10 cellular contexts compared by ENCODE assay signal in genomic region chr7:66697451-66698438, GRCh38. TPM values are rescaled to one million over a fixed set of nuclear protein-coding genes. Genes with fewer than 3 reads are reported as not detected.
DNase-seq lines count a peak whose midpoint lies in the region; ATAC-seq, FAIRE-seq and TF ChIP-seq lines count a peak whose summit lies in the region.
"Had no signal": no experiment of that assay in that cellular context is flagged by ENCODE, and none has a peak within 500 bp of the region (broad histone marks: within the 10 kb centered on the region; RNA-seq: fewer than 3 reads in every experiment).

No MANE protein-coding gene starts in this region.

- no peak for TF ChIP-seq EP300 in A549 (IDR thresholded peaks at IDR 0.05)

- H3K4me1 ChIP-seq in A549 (no peaks in the 10 kb centered on the region), IMR-90 (ENCODE audit: control insufficient read depth, insufficient read depth, low read length) (peaks cover 7% of the 10 kb centered on the region), mesenchymal stem cell (ENCODE audit: control insufficient read depth, insufficient read depth, low read depth, low read length) (peaks cover 8% of the 10 kb centered on the region)
- H3K4me1 ChIP-seq: thyroid gland had no signal

- H2BK15ac ChIP-seq in IMR-90 (ENCODE audit: low read depth, low read length) (no peak overlapping the region), mesenchymal stem cell (ENCODE audit: low read depth, poor library complexity, severe bottlenecking) (no peak overlapping the region)

- dilution Hi-C loops in IMR-90 (cut with HindIII; ENCODE audit: low sequenced_read_pairs, unreplicated experiment): no loop called here

- no peak overlapping the region for H2AK9ac ChIP-seq in IMR-90 (replicated peaks; ENCODE audit: low read depth, low read length, poor library complexity)

- DNase-seq in A549 (ENCODE audit: low read depth in 1 of 2, low spot score in 1 of 2): no peak
- peak; percentile 65 for DNase-seq in IMR-90
- DNase-seq in dedifferentiated amniotic fluid mesenchymal stem cell (ENCODE audit: extremely low spot score): peak; percentile 44
- DNase-seq in mesenchymal stem cell: peak; percentile 14
- no peak for DNase-seq in iPS-NIHi7 (ENCODE audit: extremely low spot score)
- DNase-seq: thyroid gland had no signal

- H3K23ac ChIP-seq in IMR-90 (ENCODE audit: low read depth, low read length): no peak overlapping the region
- no peak overlapping the region for H3K23ac ChIP-seq in mesenchymal stem cell (ENCODE audit: low read length in 2 of 2)

- no peak overlapping the region for H2AK5ac ChIP-seq in IMR-90 (ENCODE audit: low read depth, low read length)
- H2AK5ac ChIP-seq in mesenchymal stem cell (ENCODE audit: low read length, severe bottlenecking): no peak overlapping the region

- H3K4ac ChIP-seq in IMR-90 (ENCODE audit: low read depth, low read length) (no peak overlapping the region), mesenchymal stem cell (ENCODE audit: low read depth in 1 of 2, low read length in 2 of 2) (no peak overlapping the region)

- intact Hi-C loops in IMR-90 (cut with micrococcal nuclease): no loop called here

- H4K5ac ChIP-seq in IMR-90 (ENCODE audit: low read depth, low read length): no peak overlapping the region

- in situ Hi-C loops in IMR-90 (cut with MboI; ENCODE audit: low sequenced_read_pairs): no loop called here

- no peak overlapping the region for H2BK20ac ChIP-seq in IMR-90 (ENCODE audit: low read depth, low read length)

- H4K91ac ChIP-seq in IMR-90 (ENCODE audit: insufficient read depth, low read depth, low read length) (no peak overlapping the region), mesenchymal stem cell (ENCODE audit: low read length) (no peak overlapping the region)

- FAIRE-seq in A549 (lab: Jason Lieb, UNC): no peak

- TF ChIP-seq RAD21 in A549 (conservative IDR thresholded peaks at IDR 0.05 in 1 of 2, IDR thresholded peaks at IDR 0.05 in 1 of 2): no peak
- TF ChIP-seq RAD21 in IMR-90 (IDR thresholded peaks at IDR 0.05; ENCODE audit: low read length): no peak

- peak overlapping the region in 1 of 2 experiments; percentile 4 for H2BK12ac ChIP-seq in mesenchymal stem cell (ENCODE audit: low read length in 2 of 2)

- ATAC-seq in A549 (peak; percentile 41 to 52; a peak in 5 of 6 replicates), IMR-90 (ENCODE audit: low read depth) (peak; percentile 77), GM18868 (IDR thresholded peaks at IDR 0.05; ENCODE audit: unreplicated experiment) (no peak), HG02970 (IDR thresholded peaks at IDR 0.05; ENCODE audit: low FRiP score, unreplicated experiment) (no peak), HG03457 (IDR thresholded peaks at IDR 0.05; ENCODE audit: unreplicated experiment) (no peak)

- 0 out of 2 replicates have a peak, but pooled peaks cover 7% of the 10 kb centered on the region for H3K9me1 ChIP-seq in IMR-90 (ENCODE audit: insufficient read depth, low read length)

- H2AFZ ChIP-seq in IMR-90 (replicated peaks; ENCODE audit: low read length, poor library complexity) (no peak overlapping the region), mesenchymal stem cell (ENCODE audit: low read depth, low read length) (no peak overlapping the region)

- H4K8ac ChIP-seq in IMR-90 (ENCODE audit: low read depth in 2 of 2, low read length in 2 of 2) (no peak overlapping the region), mesenchymal stem cell (ENCODE audit: low read length) (no peak overlapping the region)

- POLR2A ChIA-PET in A549 (lab: Yijun Ruan, JAX) (interaction anchor here (0.8 kb wide), 1 partner anchor 43 kb away, joined by 3 read pairs; the partner anchor contains the start of gene RABGEF1), IMR-90 (lab: Charles Lee; ENCODE audit: unreplicated experiment) (no interaction called here)

- no peak overlapping the region for H3K4me3 ChIP-seq in A549
- no peak overlapping the region for H3K4me3 ChIP-seq in IMR-90 (ENCODE audit: insufficient read depth, low read depth, low read length)
- H3K4me3 ChIP-seq in mesenchymal stem cell (ENCODE audit: insufficient read depth in 1 of 2, low read depth in 1 of 2, low read length in 2 of 2): peak overlapping the region in 1 of 2 experiments; percentile 40
- H3K4me3 ChIP-seq: thyroid gland had no signal

- H3K27ac ChIP-seq in A549 (no peak overlapping the region), IMR-90 (ENCODE audit: insufficient read depth, low read length) (no peak overlapping the region), mesenchymal stem cell (ENCODE audit: low read length, poor library complexity, severe bottlenecking) (no peak overlapping the region)
- H3K27ac ChIP-seq: C4-2B, thyroid gland had no signal

- H2BK5ac ChIP-seq in IMR-90 (ENCODE audit: low read depth, low read length, poor library complexity, severe bottlenecking) (no peak overlapping the region), mesenchymal stem cell (ENCODE audit: low read depth, low read length, poor library complexity, severe bottlenecking) (no peak overlapping the region)

- no peak overlapping the region for H3K4me2 ChIP-seq in A549
- H3K4me2 ChIP-seq in IMR-90 (ENCODE audit: low read depth, low read length): no peak overlapping the region
- no peak overlapping the region for H3K4me2 ChIP-seq in mesenchymal stem cell (ENCODE audit: low read length, poor library complexity, severe bottlenecking)

- CTCF ChIA-PET in A549 (lab: Yijun Ruan, JAX): no interaction called here
- CTCF ChIA-PET in IMR-90 (lab: Yijun Ruan, JAX): no interaction called here

- TF ChIP-seq CTCF in A549 (IDR thresholded peaks at IDR 0.05) (no peak), IMR-90 (conservative IDR thresholded peaks at IDR 0.05; ENCODE audit: low read depth, low read length) (no peak)

- H4K20me1 ChIP-seq in IMR-90 (ENCODE audit: insufficient read depth, low read length): peaks cover 7% of the 10 kb centered on the region; the same call in 1 of the 2 replicates

- H3K9ac ChIP-seq in IMR-90 (ENCODE audit: low read depth, low read length) (no peak overlapping the region), mesenchymal stem cell (ENCODE audit: low read length) (peak overlapping the region; percentile 44)

- H3K9me3 ChIP-seq in A549 (no peaks in the 10 kb centered on the region), IMR-90 (ENCODE audit: control insufficient read depth, insufficient read depth, low read length) (no peaks in the 10 kb centered on the region), mesenchymal stem cell (ENCODE audit: control insufficient read depth, low read length) (no peaks in the 10 kb centered on the region)
- H3K9me3 ChIP-seq: thyroid gland had no signal

- H3K27me3 ChIP-seq in IMR-90 (ENCODE audit: control insufficient read depth, insufficient read depth, low read length): no peaks in the 10 kb centered on the region
- H3K27me3 ChIP-seq in mesenchymal stem cell (ENCODE audit: control insufficient read depth in 1 of 2, insufficient read depth in 1 of 2, low read length in 2 of 2): no peaks in the 10 kb centered on the region
- H3K27me3 ChIP-seq: thyroid gland had no signal

- H3K14ac ChIP-seq in IMR-90 (replicated peaks; ENCODE audit: low read depth, low read length) (no peak overlapping the region), mesenchymal stem cell (ENCODE audit: low read length in 2 of 2) (peak overlapping the region in 1 of 2 experiments; percentile 53)

- H2BK120ac ChIP-seq in IMR-90 (ENCODE audit: low read depth, low read length): no peak overlapping the region
- H2BK120ac ChIP-seq in mesenchymal stem cell (ENCODE audit: low read depth, low read length): no peak overlapping the region

- TF ChIP-seq POLR2A in A549 (IDR thresholded peaks at IDR 0.05; ENCODE audit: low read length): no peak
- TF ChIP-seq POLR2A in IMR-90 (IDR thresholded peaks at IDR 0.05; ENCODE audit: low read depth, low read length): no peak

- no TSS peak for BruUV-seq in IMR-90 (replicated peaks; lab: Mats Ljungman, UMichigan)

- H3K56ac ChIP-seq in IMR-90 (ENCODE audit: extremely low read depth, insufficient read depth, low read length): no peak overlapping the region

- peaks cover 17% of the 10 kb centered on the region for H3K36me3 ChIP-seq in IMR-90 (ENCODE audit: control insufficient read depth, insufficient read depth, low read length)
- H3K36me3 ChIP-seq in mesenchymal stem cell (ENCODE audit: control insufficient read depth in 1 of 2, insufficient read depth in 2 of 2, low read depth in 1 of 2, low read length in 2 of 2): peaks cover 36 to 54% of the 10 kb centered on the region in 2 experiments
- H3K36me3 ChIP-seq: thyroid gland had no signal

- 66% methylated on average over 16 of the region's 20 CpGs for WGBS in A549 (ENCODE audit: missing lambda C conversion rate)
- WGBS in IMR-90 (ENCODE audit: extremely low coverage in 2 of 2, insufficient read length in 1 of 2), 2 experiments: 59% methylated on average over 3 of the region's 20 CpGs; no CpG with 5 or more reads in 1 of the 2 experiments
- 71% methylated on average over 19 of the region's 20 CpGs for WGBS in mesenchymal stem cell

- H3K18ac ChIP-seq in IMR-90 (ENCODE audit: low read depth, low read length) (no peak overlapping the region), mesenchymal stem cell (ENCODE audit: low read depth in 1 of 2, low read length in 2 of 2) (no peak overlapping the region)

- H3K79me1 ChIP-seq in IMR-90 (ENCODE audit: low read depth in 1 of 2, low read length in 2 of 2): peaks cover 4 to 50% of the 10 kb centered on the region in 2 experiments; a peak in 3 of 4 replicates
- peaks cover 23% of the 10 kb centered on the region for H3K79me1 ChIP-seq in mesenchymal stem cell (replicated peaks; ENCODE audit: low read length, poor library complexity, severe bottlenecking)

TF ChIP-seq in A549, 52 proteins besides CTCF, POLR2A, EP300 and RAD21 (continues in another document):
- TF ChIP-seq MAZ (IDR thresholded peaks at IDR 0.05; ENCODE audit: borderline replicate concordance, low read depth, low read length) (no peak), MAFK (IDR thresholded peaks at IDR 0.05; ENCODE audit: partially characterized antibody) (no peak), JUNB (IDR thresholded peaks at IDR 0.05) (no peak)

TF ChIP-seq in IMR-90, 13 proteins besides CTCF, POLR2A, EP300 and RAD21 (continues in another document):
- TF ChIP-seq MAFK (IDR thresholded peaks at IDR 0.05; ENCODE audit: low read depth, low read length) (no peak), SMC3 (IDR thresholded peaks at IDR 0.05; ENCODE audit: low read depth, low read length) (no peak)

RNA-seq across cellular contexts. Expression of gene RABGEF1, which starts 42.8 kb away (rescaled TPM):
- 22.4 and 22.6 TPM in 2 replicates for polyA plus RNA-seq in A549 (2011; rRNA removed)
- 12.1 and 15.0 TPM in 2 replicates for polyA plus RNA-seq in A549 (2012; cell fraction: cytosol; rRNA removed)
- polyA plus RNA-seq in A549 (2012; cell fraction: nucleus; rRNA removed): 9.6 and 14.1 TPM in 2 replicates
- 16.0 to 16.8 TPM (median 16.2 TPM) in 3 replicates for polyA plus RNA-seq in A549 (2017; fragmentation: RNase III; extraction: RNeasy Plus Mini Kit Qiagen cat#74134 plus additional on column Dnase treatment)
- 40.0 and 47.4 TPM in 2 replicates for polyA minus RNA-seq in A549 (2011; rRNA and poly(A)+ RNA removed)
- total RNA-seq in IMR-90 (2012; rRNA removed): 56.6 and 62.8 TPM in 2 replicates
- 34.8 and 34.9 TPM in 2 replicates for polyA plus RNA-seq in IMR-90 (2012; rRNA removed)
- polyA plus RNA-seq in IMR-90 (2012; cell fraction: cytosol; rRNA removed): 10.0 and 16.1 TPM in 2 replicates
- 16.5 and 73.5 TPM in 2 replicates for polyA plus RNA-seq in IMR-90 (2012; cell fraction: nucleus; rRNA removed; ENCODE audit: low replicate concordance)
- polyA plus RNA-seq in mesenchymal stem cell (2013, experiment 1 of 2): 15.6 TPM
- polyA plus RNA-seq in mesenchymal stem cell (2013, experiment 2 of 2): 16.4 TPM

Comparison
In these comparisons a context has a peak if more than half of its experiments do, and no peak if none do; other contexts are left out.
1. ATAC-seq: peak in A549 (2 of 2) and IMR-90 (single experiment); none in GM18868 (single experiment), HG02970 (single experiment) and HG03457 (single experiment).
2. DNase-seq: peak in IMR-90 (single experiment), dedifferentiated amniotic fluid mesenchymal stem cell (single experiment) and mesenchymal stem cell (single experiment); none in A549 (0 of 2) and iPS-NIHi7 (single experiment).